Comparison of ENCODE assay signal across 2 cellular contexts in the genomic region with DNA sequence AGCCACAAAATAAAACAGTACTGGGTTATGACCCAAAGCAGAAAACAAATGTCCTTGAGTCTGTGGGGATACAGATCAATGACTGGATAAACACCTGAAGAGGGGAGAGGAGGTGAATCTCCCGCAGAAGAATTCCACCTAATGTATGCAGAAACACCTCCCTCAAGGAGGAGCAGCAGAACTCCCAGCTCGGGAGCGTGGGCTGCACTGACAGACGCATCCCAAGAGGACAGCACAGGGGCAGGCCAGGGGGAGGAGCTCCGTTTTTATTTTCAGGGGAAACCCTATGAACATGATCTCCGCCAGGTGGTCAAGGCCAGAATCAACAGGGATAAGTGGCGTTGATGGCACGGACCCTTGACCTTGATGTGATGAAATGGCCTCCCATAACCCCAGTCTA.
TF ChIP-seq lines count a peak whose summit lies in the region.

No MANE protein-coding gene starts in this region.

TF ChIP-seq in H1, 55 proteins besides CTCF, POLR2A, EP300 and RAD21:
- no peak for TF ChIP-seq POLR2AphosphoS5 (IDR thresholded peaks at IDR 0.05; ENCODE audit: low read depth, low read length)
- no peak for TF ChIP-seq BCL11A (IDR thresholded peaks at IDR 0.05; ENCODE audit: low read depth in 2 of 2, low read length in 2 of 2)
- TF ChIP-seq JUN (IDR thresholded peaks at IDR 0.05; ENCODE audit: low read depth, low read length): no peak

TF ChIP-seq in SK-N-SH treated with all-trans-retinoic acid at 6 μM for 48 hours, 23 proteins besides CTCF, POLR2A, EP300 and RAD21:
- TF ChIP-seq TOX (CRISPR knock-in tag; IDR thresholded peaks at IDR 0.05; ENCODE audit: borderline replicate concordance) (no peak), ZFP30 (CRISPR knock-in tag; IDR thresholded peaks at IDR 0.05) (no peak), ISL1 (CRISPR knock-in tag; IDR thresholded peaks at IDR 0.05) (no peak), GLIS3 (CRISPR knock-in tag; IDR thresholded peaks at IDR 0.05) (no peak), CSDC2 (CRISPR knock-in tag; IDR thresholded peaks at IDR 0.05) (no peak), ZNF565 (CRISPR knock-in tag; conservative IDR thresholded peaks at IDR 0.05; ENCODE audit: low read depth) (no peak), ZC3H10 (CRISPR knock-in tag; IDR thresholded peaks at IDR 0.05) (no peak), PPARA (CRISPR knock-in tag; IDR thresholded peaks at IDR 0.05; ENCODE audit: borderline replicate concordance) (no peak), RARB (CRISPR knock-in tag; IDR thresholded peaks at IDR 0.05) (no peak), ESRRG (CRISPR knock-in tag; IDR thresholded peaks at IDR 0.05) (no peak), SNAI2 (CRISPR knock-in tag; IDR thresholded peaks at IDR 0.05) (no peak), ZNF70 (CRISPR knock-in tag; IDR thresholded peaks at IDR 0.05) (no peak), BACH2 (CRISPR knock-in tag; IDR thresholded peaks at IDR 0.05; ENCODE audit: borderline replicate concordance) (no peak)
- TF ChIP-seq, protein P1, sequence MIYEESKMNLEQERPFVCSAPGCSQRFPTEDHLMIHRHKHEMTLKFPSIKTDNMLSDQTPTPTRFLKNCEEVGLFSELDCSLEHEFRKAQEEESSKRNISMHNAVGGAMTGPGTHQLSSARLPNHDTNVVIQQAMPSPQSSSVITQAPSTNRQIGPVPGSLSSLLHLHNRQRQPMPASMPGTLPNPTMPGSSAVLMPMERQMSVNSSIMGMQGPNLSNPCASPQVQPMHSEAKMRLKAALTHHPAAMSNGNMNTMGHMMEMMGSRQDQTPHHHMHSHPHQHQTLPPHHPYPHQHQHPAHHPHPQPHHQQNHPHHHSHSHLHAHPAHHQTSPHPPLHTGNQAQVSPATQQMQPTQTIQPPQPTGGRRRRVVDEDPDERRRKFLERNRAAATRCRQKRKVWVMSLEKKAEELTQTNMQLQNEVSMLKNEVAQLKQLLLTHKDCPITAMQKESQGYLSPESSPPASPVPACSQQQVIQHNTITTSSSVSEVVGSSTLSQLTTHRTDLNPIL (CRISPR knock-in tag; IDR thresholded peaks at IDR 0.05; ENCODE audit: low read depth): no peak
- TF ChIP-seq, protein P2, sequence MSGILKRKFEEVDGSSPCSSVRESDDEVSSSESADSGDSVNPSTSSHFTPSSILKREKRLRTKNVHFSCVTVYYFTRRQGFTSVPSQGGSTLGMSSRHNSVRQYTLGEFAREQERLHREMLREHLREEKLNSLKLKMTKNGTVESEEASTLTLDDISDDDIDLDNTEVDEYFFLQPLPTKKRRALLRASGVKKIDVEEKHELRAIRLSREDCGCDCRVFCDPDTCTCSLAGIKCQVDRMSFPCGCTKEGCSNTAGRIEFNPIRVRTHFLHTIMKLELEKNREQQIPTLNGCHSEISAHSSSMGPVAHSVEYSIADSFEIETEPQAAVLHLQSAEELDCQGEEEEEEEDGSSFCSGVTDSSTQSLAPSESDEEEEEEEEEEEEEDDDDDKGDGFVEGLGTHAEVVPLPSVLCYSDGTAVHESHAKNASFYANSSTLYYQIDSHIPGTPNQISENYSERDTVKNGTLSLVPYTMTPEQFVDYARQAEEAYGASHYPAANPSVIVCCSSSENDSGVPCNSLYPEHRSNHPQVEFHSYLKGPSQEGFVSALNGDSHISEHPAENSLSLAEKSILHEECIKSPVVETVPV (CRISPR knock-in tag; IDR thresholded peaks at IDR 0.05): no peak
- TF ChIP-seq, protein P3, sequence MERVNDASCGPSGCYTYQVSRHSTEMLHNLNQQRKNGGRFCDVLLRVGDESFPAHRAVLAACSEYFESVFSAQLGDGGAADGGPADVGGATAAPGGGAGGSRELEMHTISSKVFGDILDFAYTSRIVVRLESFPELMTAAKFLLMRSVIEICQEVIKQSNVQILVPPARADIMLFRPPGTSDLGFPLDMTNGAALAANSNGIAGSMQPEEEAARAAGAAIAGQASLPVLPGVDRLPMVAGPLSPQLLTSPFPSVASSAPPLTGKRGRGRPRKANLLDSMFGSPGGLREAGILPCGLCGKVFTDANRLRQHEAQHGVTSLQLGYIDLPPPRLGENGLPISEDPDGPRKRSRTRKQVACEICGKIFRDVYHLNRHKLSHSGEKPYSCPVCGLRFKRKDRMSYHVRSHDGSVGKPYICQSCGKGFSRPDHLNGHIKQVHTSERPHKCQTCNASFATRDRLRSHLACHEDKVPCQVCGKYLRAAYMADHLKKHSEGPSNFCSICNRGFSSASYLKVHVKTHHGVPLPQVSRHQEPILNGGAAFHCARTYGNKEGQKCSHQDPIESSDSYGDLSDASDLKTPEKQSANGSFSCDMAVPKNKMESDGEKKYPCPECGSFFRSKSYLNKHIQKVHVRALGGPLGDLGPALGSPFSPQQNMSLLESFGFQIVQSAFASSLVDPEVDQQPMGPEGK (CRISPR knock-in tag; IDR thresholded peaks at IDR 0.05; ENCODE audit: borderline replicate concordance): no peak
- TF ChIP-seq, protein P4, sequence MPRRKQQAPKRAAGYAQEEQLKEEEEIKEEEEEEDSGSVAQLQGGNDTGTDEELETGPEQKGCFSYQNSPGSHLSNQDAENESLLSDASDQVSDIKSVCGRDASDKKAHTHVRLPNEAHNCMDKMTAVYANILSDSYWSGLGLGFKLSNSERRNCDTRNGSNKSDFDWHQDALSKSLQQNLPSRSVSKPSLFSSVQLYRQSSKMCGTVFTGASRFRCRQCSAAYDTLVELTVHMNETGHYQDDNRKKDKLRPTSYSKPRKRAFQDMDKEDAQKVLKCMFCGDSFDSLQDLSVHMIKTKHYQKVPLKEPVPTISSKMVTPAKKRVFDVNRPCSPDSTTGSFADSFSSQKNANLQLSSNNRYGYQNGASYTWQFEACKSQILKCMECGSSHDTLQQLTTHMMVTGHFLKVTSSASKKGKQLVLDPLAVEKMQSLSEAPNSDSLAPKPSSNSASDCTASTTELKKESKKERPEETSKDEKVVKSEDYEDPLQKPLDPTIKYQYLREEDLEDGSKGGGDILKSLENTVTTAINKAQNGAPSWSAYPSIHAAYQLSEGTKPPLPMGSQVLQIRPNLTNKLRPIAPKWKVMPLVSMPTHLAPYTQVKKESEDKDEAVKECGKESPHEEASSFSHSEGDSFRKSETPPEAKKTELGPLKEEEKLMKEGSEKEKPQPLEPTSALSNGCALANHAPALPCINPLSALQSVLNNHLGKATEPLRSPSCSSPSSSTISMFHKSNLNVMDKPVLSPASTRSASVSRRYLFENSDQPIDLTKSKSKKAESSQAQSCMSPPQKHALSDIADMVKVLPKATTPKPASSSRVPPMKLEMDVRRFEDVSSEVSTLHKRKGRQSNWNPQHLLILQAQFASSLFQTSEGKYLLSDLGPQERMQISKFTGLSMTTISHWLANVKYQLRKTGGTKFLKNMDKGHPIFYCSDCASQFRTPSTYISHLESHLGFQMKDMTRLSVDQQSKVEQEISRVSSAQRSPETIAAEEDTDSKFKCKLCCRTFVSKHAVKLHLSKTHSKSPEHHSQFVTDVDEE (CRISPR knock-in tag; IDR thresholded peaks at IDR 0.05): no peak
